1 cellular context compared by ENCODE assay signal in the genomic region with DNA sequence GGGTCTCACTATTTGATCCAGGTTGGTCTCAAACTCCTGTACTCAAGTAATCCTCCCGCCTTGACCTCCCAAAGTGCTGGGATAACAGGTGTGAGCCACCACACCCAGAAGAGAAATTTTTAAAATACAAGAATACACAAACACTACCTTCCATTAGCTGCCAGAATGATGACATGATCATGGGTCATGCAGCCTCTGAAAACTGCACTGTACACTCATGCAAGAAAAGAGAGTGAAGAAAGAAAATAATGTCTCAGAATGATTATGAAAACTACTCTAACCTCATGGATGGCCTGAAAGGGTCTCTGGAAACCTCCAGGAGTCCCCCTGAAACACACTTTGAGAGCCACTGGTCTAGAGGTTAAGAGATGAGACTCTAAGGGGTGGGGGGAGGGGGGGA.
TF ChIP-seq lines count a peak whose summit lies in the region.

No MANE protein-coding gene starts in this region.

TF ChIP-seq in GM23338, 12 proteins besides CTCF, POLR2A, EP300 and RAD21 (continued from another document):
- TF ChIP-seq, protein P1, sequence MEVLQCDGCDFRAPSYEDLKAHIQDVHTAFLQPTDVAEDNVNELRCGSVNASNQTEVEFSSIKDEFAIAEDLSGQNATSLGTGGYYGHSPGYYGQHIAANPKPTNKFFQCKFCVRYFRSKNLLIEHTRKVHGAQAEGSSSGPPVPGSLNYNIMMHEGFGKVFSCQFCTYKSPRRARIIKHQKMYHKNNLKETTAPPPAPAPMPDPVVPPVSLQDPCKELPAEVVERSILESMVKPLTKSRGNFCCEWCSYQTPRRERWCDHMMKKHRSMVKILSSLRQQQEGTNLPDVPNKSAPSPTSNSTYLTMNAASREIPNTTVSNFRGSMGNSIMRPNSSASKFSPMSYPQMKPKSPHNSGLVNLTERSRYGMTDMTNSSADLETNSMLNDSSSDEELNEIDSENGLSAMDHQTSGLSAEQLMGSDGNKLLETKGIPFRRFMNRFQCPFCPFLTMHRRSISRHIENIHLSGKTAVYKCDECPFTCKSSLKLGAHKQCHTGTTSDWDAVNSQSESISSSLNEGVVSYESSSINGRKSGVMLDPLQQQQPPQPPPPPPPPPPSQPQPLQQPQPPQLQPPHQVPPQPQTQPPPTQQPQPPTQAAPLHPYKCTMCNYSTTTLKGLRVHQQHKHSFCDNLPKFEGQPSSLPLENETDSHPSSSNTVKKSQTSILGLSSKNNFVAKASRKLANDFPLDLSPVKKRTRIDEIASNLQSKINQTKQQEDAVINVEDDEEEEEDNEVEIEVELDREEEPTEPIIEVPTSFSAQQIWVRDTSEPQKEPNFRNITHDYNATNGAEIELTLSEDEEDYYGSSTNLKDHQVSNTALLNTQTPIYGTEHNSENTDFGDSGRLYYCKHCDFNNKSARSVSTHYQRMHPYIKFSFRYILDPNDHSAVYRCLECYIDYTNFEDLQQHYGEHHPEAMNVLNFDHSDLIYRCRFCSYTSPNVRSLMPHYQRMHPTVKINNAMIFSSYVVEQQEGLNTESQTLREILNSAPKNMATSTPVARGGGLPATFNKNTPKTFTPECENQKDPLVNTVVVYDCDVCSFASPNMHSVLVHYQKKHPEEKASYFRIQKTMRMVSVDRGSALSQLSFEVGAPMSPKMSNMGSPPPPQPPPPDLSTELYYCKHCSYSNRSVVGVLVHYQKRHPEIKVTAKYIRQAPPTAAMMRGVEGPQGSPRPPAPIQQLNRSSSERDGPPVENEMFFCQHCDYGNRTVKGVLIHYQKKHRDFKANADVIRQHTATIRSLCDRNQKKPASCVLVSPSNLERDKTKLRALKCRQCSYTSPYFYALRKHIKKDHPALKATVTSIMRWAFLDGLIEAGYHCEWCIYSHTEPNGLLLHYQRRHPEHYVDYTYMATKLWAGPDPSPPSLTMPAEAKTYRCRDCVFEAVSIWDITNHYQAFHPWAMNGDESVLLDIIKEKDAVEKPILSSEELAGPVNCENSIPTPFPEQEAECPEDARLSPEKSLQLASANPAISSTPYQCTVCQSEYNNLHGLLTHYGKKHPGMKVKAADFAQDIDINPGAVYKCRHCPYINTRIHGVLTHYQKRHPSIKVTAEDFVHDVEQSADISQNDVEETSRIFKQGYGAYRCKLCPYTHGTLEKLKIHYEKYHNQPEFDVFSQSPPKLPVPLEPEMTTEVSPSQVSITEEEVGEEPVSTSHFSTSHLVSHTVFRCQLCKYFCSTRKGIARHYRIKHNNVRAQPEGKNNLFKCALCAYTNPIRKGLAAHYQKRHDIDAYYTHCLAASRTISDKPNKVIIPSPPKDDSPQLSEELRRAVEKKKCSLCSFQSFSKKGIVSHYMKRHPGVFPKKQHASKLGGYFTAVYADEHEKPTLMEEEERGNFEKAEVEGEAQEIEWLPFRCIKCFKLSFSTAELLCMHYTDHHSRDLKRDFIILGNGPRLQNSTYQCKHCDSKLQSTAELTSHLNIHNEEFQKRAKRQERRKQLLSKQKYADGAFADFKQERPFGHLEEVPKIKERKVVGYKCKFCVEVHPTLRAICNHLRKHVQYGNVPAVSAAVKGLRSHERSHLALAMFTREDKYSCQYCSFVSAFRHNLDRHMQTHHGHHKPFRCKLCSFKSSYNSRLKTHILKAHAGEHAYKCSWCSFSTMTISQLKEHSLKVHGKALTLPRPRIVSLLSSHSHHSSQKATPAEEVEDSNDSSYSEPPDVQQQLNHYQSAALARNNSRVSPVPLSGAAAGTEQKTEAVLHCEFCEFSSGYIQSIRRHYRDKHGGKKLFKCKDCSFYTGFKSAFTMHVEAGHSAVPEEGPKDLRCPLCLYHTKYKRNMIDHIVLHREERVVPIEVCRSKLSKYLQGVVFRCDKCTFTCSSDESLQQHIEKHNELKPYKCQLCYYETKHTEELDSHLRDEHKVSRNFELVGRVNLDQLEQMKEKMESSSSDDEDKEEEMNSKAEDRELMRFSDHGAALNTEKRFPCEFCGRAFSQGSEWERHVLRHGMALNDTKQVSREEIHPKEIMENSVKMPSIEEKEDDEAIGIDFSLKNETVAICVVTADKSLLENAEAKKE (CRISPR knock-in tag; IDR thresholded peaks at IDR 0.05): no peak
- no peak for TF ChIP-seq ETS1 (IDR thresholded peaks at IDR 0.05)
- TF ChIP-seq POLR2AphosphoS5 (IDR thresholded peaks at IDR 0.05; ENCODE audit: low read depth): no peak
- no peak for TF ChIP-seq STAT1 (IDR thresholded peaks at IDR 0.05; ENCODE audit: unreplicated experiment)
- no peak for TF ChIP-seq EZH2phosphoT487 (IDR thresholded peaks at IDR 0.05; ENCODE audit: unreplicated experiment)
- no peak for TF ChIP-seq NANOG (IDR thresholded peaks at IDR 0.05; ENCODE audit: borderline replicate concordance)
- TF ChIP-seq ZNF114 (CRISPR knock-in tag; IDR thresholded peaks at IDR 0.05): no peak
